ENCODE assay signal across 35 cellular contexts in genomic region chr17:81849457-81849856, GRCh38. TPM values are rescaled to one million over a fixed set of nuclear protein-coding genes. Genes with fewer than 3 reads are reported as not detected.
"Had no signal": no experiment of that assay in that cellular context is flagged by ENCODE, and none has a peak within 500 bp of the region (broad histone marks: within the 10 kb centered on the region; RNA-seq: fewer than 3 reads in every experiment).

No MANE protein-coding gene starts in this region.

- ATAC-seq: left colon; left lung; lower lobe of right lung; mucosa of descending colon; naive thymus-derived CD4-positive, alpha-beta T cell; natural killer cell treated with Interleukin-12 subunit alpha and Interleukin-12 subunit beta and Interleukin-15 and Interleukin-18, amount 100 ng/mL, for 72 hours; sciatic nerve; stimulated activated effector memory CD8-positive, alpha-beta T cell treated with anti-CD3 and anti-CD28 coated beads, Interleukin-12 subunit alpha, Interleukin-12 subunit beta, amount 100 ng/mL, for 72 hours; upper lobe of right lung had no signal

- H3K4me1 ChIP-seq: lower lobe of right lung, right atrium auricular region, tibial artery, upper lobe of right lung had no signal

- H3K27ac ChIP-seq: left lung, lower lobe of right lung, ovary, right atrium auricular region, skin epidermis, suprapubic skin, thoracic aorta, tibial artery, upper lobe of right lung had no signal

- H3K27me3 ChIP-seq: left lung, ovary, right atrium auricular region, suprapubic skin, tibial artery, upper lobe of right lung had no signal

- H3K4me3 ChIP-seq: left lung, lower lobe of right lung, mucosa of descending colon, ovary, right atrium auricular region, skin epidermis, suprapubic skin, thoracic aorta, tibial artery, upper lobe of right lung had no signal

- FAIRE-seq: islet of Langerhans, kidney, urothelium cell line had no signal

- H3K9me3 ChIP-seq: left lung, lower lobe of right lung, mucosa of descending colon, ovary, right atrium auricular region, suprapubic skin, thoracic aorta, tibial artery, upper lobe of right lung had no signal

- H3K36me3 ChIP-seq: ovary had no signal

- DNase-seq: hypothalamus; immature natural killer cell; kidney; left colon; left lung; lower lobe of right lung; mammary epithelial cell; mesendoderm; midbrain; mucosa of descending colon; naive thymus-derived CD4-positive, alpha-beta T cell; ovary; stimulated activated CD4-positive, alpha-beta T cell treated with anti-CD3 and anti-CD28 coated beads, Interleukin-12 subunit alpha, Interleukin-12 subunit beta, amount 100 ng/mL, for 4 hours; stimulated activated CD4-positive, alpha-beta T cell treated with anti-CD3 and anti-CD28 coated beads, Interleukin-15, amount 100 ng/mL, for 24 hours; stimulated activated CD4-positive, alpha-beta T cell treated with anti-CD3 and anti-CD28 coated beads, Interleukin-2, amount 100 ng/mL, for 24 hours; stimulated activated CD4-positive, alpha-beta T cell treated with anti-CD3 and anti-CD28 coated beads, Interleukin-4, amount 100 ng/mL, for 24 hours; stimulated activated naive CD4-positive, alpha-beta T cell; tibial artery; trophoblast cell; upper lobe of right lung had no signal

RNA-seq across cellular contexts. Expression of gene PPP1R27, which starts 14.6 kb away (rescaled TPM):
- total RNA-seq: kidney; left colon; left lung; liver; lower lobe of right lung; naive thymus-derived CD4-positive, alpha-beta T cell; natural killer cell treated with Interleukin-12 subunit alpha and Interleukin-12 subunit beta and Interleukin-15 and Interleukin-18, amount 100 ng/mL, for 72 hours; ovary; progenitor cell of endocrine pancreas; pulmonary artery endothelial cell; renal cortical epithelial cell; right atrium auricular region; sciatic nerve; subcutaneous adipose tissue; thoracic aorta; upper lobe of right lung had no signal
- polyA plus RNA-seq: immature natural killer cell, neural cell had no signal
